ENCODE assay signal across 19 cellular contexts in the genomic region with DNA sequence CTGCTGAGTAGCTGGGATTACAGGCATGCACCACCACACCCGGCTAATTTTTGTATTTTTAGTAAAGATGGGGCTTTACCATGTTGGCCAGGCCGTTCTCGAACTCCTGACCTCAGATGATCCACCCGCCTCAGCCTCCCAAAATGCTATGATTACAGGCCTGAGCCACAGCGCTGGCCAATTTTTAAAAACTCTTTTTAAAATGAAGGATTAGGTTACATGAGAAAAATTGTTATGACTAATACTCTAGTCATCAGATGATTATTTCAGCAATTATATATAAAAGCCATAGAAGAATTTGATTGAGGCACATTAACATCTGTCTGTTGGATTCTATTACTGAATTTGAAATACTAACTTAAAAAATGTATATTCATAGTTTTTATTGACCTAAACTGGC.
DNase-seq lines count a peak whose midpoint lies in the region; ATAC-seq and TF ChIP-seq lines count a peak whose summit lies in the region.
"Had no signal": no experiment of that assay in that cellular context is flagged by ENCODE, and none has a peak within 500 bp of the region (broad histone marks: within the 10 kb centered on the region; RNA-seq: fewer than 3 reads in every experiment).

No MANE protein-coding gene starts in this region.

- POLR2A ChIA-PET in PC-3 (lab: Charles Lee; ENCODE audit: unreplicated experiment), result no interaction called here

- no peak for TF ChIP-seq POLR2A in thyroid gland (IDR thresholded peaks at IDR 0.05)

- intact Hi-C loops in PC-3 (cut with micrococcal nuclease), result no loop called here
- intact Hi-C loops in thyroid gland (cut with DNase I), result no loop called here

- H3K9ac ChIP-seq in PC-3 (ENCODE audit: low read length), result no peak overlapping the region

- 0 out of 2 replicates have a peak, but pooled peaks cover 9% of the 10 kb centered on the region for H3K9me3 ChIP-seq in PC-3 (ENCODE audit: low read length)
- H3K9me3 ChIP-seq in osteoblast (ENCODE audit: low read depth, low read length), result no peaks in the 10 kb centered on the region
- no peaks in the 10 kb centered on the region for H3K9me3 ChIP-seq in thyroid gland
- H3K9me3 ChIP-seq: BE2C had no signal

- H3K36me3 ChIP-seq in PC-3 (ENCODE audit: low read depth, low read length) (no peaks in the 10 kb centered on the region), osteoblast (ENCODE audit: insufficient read depth, low read length) (no peaks in the 10 kb centered on the region), thyroid gland (no peaks in the 10 kb centered on the region)
- H3K36me3 ChIP-seq: BE2C, right lobe of liver had no signal

- H4K20me1 ChIP-seq in PC-3 (ENCODE audit: low read length) (no peaks in the 10 kb centered on the region), osteoblast (ENCODE audit: insufficient read depth, low read length) (no peaks in the 10 kb centered on the region)

- no peaks in the 10 kb centered on the region for H3K27me3 ChIP-seq in PC-3 (ENCODE audit: low read length)
- no peaks in the 10 kb centered on the region for H3K27me3 ChIP-seq in osteoblast (ENCODE audit: insufficient read depth, low read length)
- H3K27me3 ChIP-seq in thyroid gland, result no peaks in the 10 kb centered on the region
- H3K27me3 ChIP-seq: right lobe of liver had no signal

- H3K4me2 ChIP-seq in PC-3 (ENCODE audit: low read length), result no peak overlapping the region
- peak overlapping the region; percentile 24 for H3K4me2 ChIP-seq in osteoblast (ENCODE audit: insufficient read depth, low read length)

- H3K27ac ChIP-seq in PC-3 (ENCODE audit: low read length) (no peak overlapping the region), osteoblast (ENCODE audit: low read depth, low read length) (peak overlapping the region; percentile 53), thyroid gland (no peak overlapping the region)
- H3K27ac ChIP-seq: right lobe of liver had no signal

- 84 to 89% methylated on average over 5 of the region's 5 CpGs for WGBS in thyroid gland, 2 donors

- CTCF ChIA-PET in PC-3 (lab: Charles Lee), result no interaction called here

- ATAC-seq in PC-3, result peak; percentile 78
- ATAC-seq: activated naive CD4-positive, alpha-beta T cell treated with anti-CD3 and anti-CD28 coated beads, Interleukin-2, amount 50 U/mL, for 72 hours; right lobe of liver had no signal

- H2AFZ ChIP-seq in PC-3 (ENCODE audit: low read length) (no peak overlapping the region), osteoblast (ENCODE audit: low read length) (no peak overlapping the region)

- H3K79me2 ChIP-seq in PC-3 (ENCODE audit: low read length) (no peaks in the 10 kb centered on the region), osteoblast (ENCODE audit: insufficient read depth, low read length) (no peaks in the 10 kb centered on the region)

- TF ChIP-seq CTCF in PC-3 (conservative IDR thresholded peaks at IDR 0.05; ENCODE audit: low read depth, low read length) (no peak), osteoblast (IDR thresholded peaks at IDR 0.05; ENCODE audit: extremely low read depth, low read depth, low read length) (no peak), thyroid gland (IDR thresholded peaks at IDR 0.05) (no peak)

- H3K4me3 ChIP-seq in PC-3 (ENCODE audit: low read length) (no peak overlapping the region), osteoblast (ENCODE audit: insufficient read depth, low read length) (no peak overlapping the region), thyroid gland (replicated peaks in 1 of 3) (no peak overlapping the region)
- H3K4me3 ChIP-seq: right lobe of liver had no signal

- H3F3A ChIP-seq in PC-3 (ENCODE audit: low read length, unreplicated experiment), result peaks cover 3% of the 10 kb centered on the region

- no peaks in the 10 kb centered on the region for H3K9me2 ChIP-seq in PC-3 (replicated peaks; ENCODE audit: low read length)

- H3K4me1 ChIP-seq in PC-3 (ENCODE audit: insufficient read depth, low read length), result no peaks in the 10 kb centered on the region; the same call in 1 of the 2 replicates
- H3K4me1 ChIP-seq in osteoblast (ENCODE audit: insufficient read depth, low read length), result peaks cover 7% of the 10 kb centered on the region
- H3K4me1 ChIP-seq in thyroid gland, result no peaks in the 10 kb centered on the region
- H3K4me1 ChIP-seq: BE2C, right lobe of liver had no signal

- DNase-seq in GM03348 (ENCODE audit: low spot score) (peak; percentile 13), PC-3 (peak; percentile 73), dedifferentiated amniotic fluid mesenchymal stem cell (ENCODE audit: extremely low spot score) (peak; percentile 56), osteoblast (ENCODE audit: insufficient read length, low spot score, missing footprints) (no peak), cerebellar cortex (ENCODE audit: low spot score) (no peak), globus pallidus (ENCODE audit: low spot score) (no peak), thyroid gland (no peak)
- DNase-seq in effector CD8-positive, alpha-beta T cell (lab: John Stamatoyannopoulos, UW), result no peak
- DNase-seq: activated CD4-positive, alpha-beta T cell treated with anti-CD3 and anti-CD28 coated beads, Interleukin-2, amount 50 U/mL, for 4 hours; activated T-cell treated with anti-CD3 and anti-CD28 coated beads, Interleukin-2, amount 50 U/mL, for 24 hours; BE2C; GF-D8; glutamatergic neuron; NCI-H1105; NCI-H774; right lobe of liver; RPMI8226; stimulated activated CD4-positive, alpha-beta T cell treated with anti-CD3 and anti-CD28 coated beads, Interleukin-2, amount 100 ng/mL, for 24 hours had no signal

- BruUV-seq in PC-3 (replicated peaks; lab: Mats Ljungman, UMichigan), result no TSS peak

Comparison
In these comparisons a context has a peak if more than half of its experiments do, and no peak if none do; other contexts are left out.
1. DNase-seq: peak in GM03348 (single experiment), PC-3 (single experiment) and dedifferentiated amniotic fluid mesenchymal stem cell (single experiment); none in osteoblast (single experiment), effector CD8-positive, alpha-beta T cell (single experiment), cerebellar cortex (single experiment), globus pallidus (single experiment) and thyroid gland (0 of 2).